10 cellular contexts compared by ENCODE assay signal in genomic region chr12:6548556-6549378, GRCh38. TPM values are rescaled to one million over a fixed set of nuclear protein-coding genes. Genes with fewer than 3 reads are reported as not detected.
DNase-seq lines count a peak whose midpoint lies in the region; ATAC-seq and TF ChIP-seq lines count a peak whose summit lies in the region.
"Had no signal": no experiment of that assay in that cellular context is flagged by ENCODE, and none has a peak within 500 bp of the region (broad histone marks: within the 10 kb centered on the region; RNA-seq: fewer than 3 reads in every experiment).

No MANE protein-coding gene starts in this region.

- H2AFZ ChIP-seq in mammary epithelial cell (ENCODE audit: low read depth, low read length), result peak overlapping the region; percentile 75
- no peak overlapping the region for H2AFZ ChIP-seq in mesenchymal stem cell (ENCODE audit: low read depth, low read length)

- H3K27ac ChIP-seq in mammary epithelial cell (ENCODE audit: insufficient read depth, low read depth, low read length), result no peak overlapping the region
- H3K27ac ChIP-seq in mesenchymal stem cell (ENCODE audit: low read length, poor library complexity, severe bottlenecking), result peak overlapping the region; percentile 88
- H3K27ac ChIP-seq: VCaP had no signal

- H3K4me3 Mint-ChIP-seq in activated CD4-positive, alpha-beta T cell treated with anti-CD3 and anti-CD28 coated beads, Interleukin-2, amount 10 ng/mL, durations not matched to agents 24 days and 14 days, result no peak overlapping the region
- H3K4me3 Mint-ChIP-seq in type B pancreatic cell, result no peak overlapping the region
- H3K4me3 Mint-ChIP-seq: B cell had no signal

- H3K23ac ChIP-seq in mesenchymal stem cell (ENCODE audit: low read length in 2 of 2), result peak overlapping the region in 1 of 2 experiments; percentile 0

- in situ Hi-C loops in mammary epithelial cell (cut with MboI; ENCODE audit: low sequenced_read_pairs in 2 of 2), result loop anchor here (10.0 kb wide), 1 partner anchor 124 kb away; no protein-coding TSS in a partner anchor

- peaks cover 42% of the 10 kb centered on the region for H3K4me1 ChIP-seq in mammary epithelial cell (ENCODE audit: insufficient read depth, low read length)
- peaks cover 53% of the 10 kb centered on the region for H3K4me1 ChIP-seq in mesenchymal stem cell (ENCODE audit: control insufficient read depth, insufficient read depth, low read depth, low read length)

- H3K4me2 ChIP-seq in mammary epithelial cell (ENCODE audit: insufficient read depth, low read depth, low read length), result peak overlapping the region; percentile 70
- H3K4me2 ChIP-seq in mesenchymal stem cell (ENCODE audit: low read length, poor library complexity, severe bottlenecking), result peak overlapping the region; percentile 34

- H4K91ac ChIP-seq in mesenchymal stem cell (ENCODE audit: low read length), result peak overlapping the region; percentile 92

- WGBS in mammary epithelial cell (ENCODE audit: low coverage, missing lambda C conversion rate), result 91% methylated on average over 13 of the region's 34 CpGs
- WGBS in mesenchymal stem cell, result 77% methylated on average over 33 of the region's 34 CpGs

- H3K4ac ChIP-seq in mesenchymal stem cell (ENCODE audit: low read depth in 1 of 2, low read length in 2 of 2), result peak overlapping the region; percentile 77 to 86

- H3K36me3 ChIP-seq in mammary epithelial cell (ENCODE audit: insufficient read depth, low read length) (no peaks in the 10 kb centered on the region), mesenchymal stem cell (ENCODE audit: control insufficient read depth in 1 of 2, insufficient read depth in 2 of 2, low read depth in 1 of 2, low read length in 2 of 2) (peaks cover 43 to 59% of the 10 kb centered on the region in 2 experiments)

- peak overlapping the region; percentile 78 to 84 for H3K18ac ChIP-seq in mesenchymal stem cell (ENCODE audit: low read depth in 1 of 2, low read length in 2 of 2)

- no peak for DNase-seq in activated CD4-positive, alpha-beta T cell treated with anti-CD3 and anti-CD28 coated beads, Interleukin-2, amount 10 ng/mL, durations not matched to agents 24 days and 14 days
- DNase-seq in activated CD4-positive, alpha-beta T cell treated with anti-CD3 and anti-CD28 coated beads, Interleukin-2, amount 50 U/mL, for 1 hour, result no peak
- DNase-seq in mammary epithelial cell (no peak), mesenchymal stem cell (peak; percentile 73), type B pancreatic cell (ENCODE audit: extremely low spot score, unreplicated experiment) (no peak)

- H2BK12ac ChIP-seq in mesenchymal stem cell (ENCODE audit: low read length in 2 of 2), result peak overlapping the region; percentile 26 to 75

- H2AK5ac ChIP-seq in mesenchymal stem cell (ENCODE audit: low read length, severe bottlenecking), result peak overlapping the region; percentile 78

- H4K20me1 ChIP-seq in mammary epithelial cell (ENCODE audit: insufficient read depth, low read length), result no peaks in the 10 kb centered on the region

- H3K27me3 Mint-ChIP-seq in activated CD4-positive, alpha-beta T cell treated with anti-CD3 and anti-CD28 coated beads, Interleukin-2, amount 10 ng/mL, durations not matched to agents 24 days and 14 days, result no peaks in the 10 kb centered on the region
- no peaks in the 10 kb centered on the region for H3K27me3 Mint-ChIP-seq in type B pancreatic cell
- H3K27me3 Mint-ChIP-seq: B cell had no signal

- H3K79me2 ChIP-seq in mammary epithelial cell (ENCODE audit: insufficient read depth, low read length), result no peaks in the 10 kb centered on the region

- peak overlapping the region; percentile 35 for H2BK5ac ChIP-seq in mesenchymal stem cell (ENCODE audit: low read depth, low read length, poor library complexity, severe bottlenecking)

- intact Hi-C loops in activated CD4-positive, alpha-beta T cell treated with anti-CD3 and anti-CD28 coated beads, Interleukin-2, amount 10 ng/mL, durations not matched to agents 24 days and 14 days (cut with micrococcal nuclease), result no loop called here
- intact Hi-C loops in mammary epithelial cell (cut with micrococcal nuclease), result no loop called here

- H2BK15ac ChIP-seq in mesenchymal stem cell (ENCODE audit: low read depth, poor library complexity, severe bottlenecking), result peak overlapping the region; percentile 68

- H3K4me3 ChIP-seq in mammary epithelial cell (replicated peaks in 1 of 3; ENCODE audit: insufficient read depth in 1 of 3, low read depth in 2 of 3, low read length in 3 of 3) (no peak overlapping the region), mesenchymal stem cell (ENCODE audit: insufficient read depth in 1 of 2, low read depth in 1 of 2, low read length in 2 of 2) (peak overlapping the region in 1 of 2 experiments; percentile 78)

- ATAC-seq in HG02852 (IDR thresholded peaks at IDR 0.05; ENCODE audit: unreplicated experiment) (no peak), GM21423 (IDR thresholded peaks at IDR 0.05; ENCODE audit: unreplicated experiment) (no peak), GM18520 (IDR thresholded peaks at IDR 0.05; ENCODE audit: unreplicated experiment) (no peak)

- no TSS peak for BruUV-seq in mammary epithelial cell (replicated peaks; lab: Mats Ljungman, UMichigan)

- peaks cover 19% of the 10 kb centered on the region for H3K79me1 ChIP-seq in mesenchymal stem cell (replicated peaks; ENCODE audit: low read length, poor library complexity, severe bottlenecking)

- peak overlapping the region; percentile 71 for H2BK120ac ChIP-seq in mesenchymal stem cell (ENCODE audit: low read depth, low read length)

- peak overlapping the region; percentile 46 for H3K27ac Mint-ChIP-seq in activated CD4-positive, alpha-beta T cell treated with anti-CD3 and anti-CD28 coated beads, Interleukin-2, amount 10 ng/mL, durations not matched to agents 24 days and 14 days
- peak overlapping the region; percentile 72 for H3K27ac Mint-ChIP-seq in type B pancreatic cell
- H3K27ac Mint-ChIP-seq: B cell had no signal

- dilution Hi-C loops in mammary epithelial cell (cut with HindIII; ENCODE audit: low sequenced_read_pairs), result no loop called here

- no peak overlapping the region for H3K9ac ChIP-seq in mammary epithelial cell (ENCODE audit: insufficient read depth, low read length)
- peak overlapping the region; percentile 98 for H3K9ac ChIP-seq in mesenchymal stem cell (ENCODE audit: low read length)

- peaks cover 23% of the 10 kb centered on the region for H3K4me1 Mint-ChIP-seq in activated CD4-positive, alpha-beta T cell treated with anti-CD3 and anti-CD28 coated beads, Interleukin-2, amount 10 ng/mL, durations not matched to agents 24 days and 14 days
- H3K4me1 Mint-ChIP-seq in type B pancreatic cell (ENCODE audit: unreplicated experiment), result peaks cover 14% of the 10 kb centered on the region

- H3K9me3 Mint-ChIP-seq in activated CD4-positive, alpha-beta T cell treated with anti-CD3 and anti-CD28 coated beads, Interleukin-2, amount 10 ng/mL, durations not matched to agents 24 days and 14 days, result no peaks in the 10 kb centered on the region
- H3K9me3 Mint-ChIP-seq in type B pancreatic cell, result no peaks in the 10 kb centered on the region

- H3K9me3 ChIP-seq in mammary epithelial cell (replicated peaks; ENCODE audit: insufficient read depth, low read length) (no peaks in the 10 kb centered on the region), mesenchymal stem cell (ENCODE audit: control insufficient read depth, low read length) (no peaks in the 10 kb centered on the region)

- H4K8ac ChIP-seq in mesenchymal stem cell (ENCODE audit: low read length), result peak overlapping the region; percentile 83

- CTCF ChIA-PET in mammary epithelial cell (lab: Charles Lee; ENCODE audit: low non-redundant PET), result no interaction called here

- TF ChIP-seq CTCF in mammary epithelial cell (conservative IDR thresholded peaks at IDR 0.05 in 1 of 2, IDR thresholded peaks at IDR 0.05 in 1 of 2; ENCODE audit: extremely low read depth in 1 of 2, insufficient read depth in 1 of 2, low read depth in 1 of 2, low read length in 2 of 2), result no peak
- no peak for TF ChIP-seq CTCF in type B pancreatic cell (conservative IDR thresholded peaks at IDR 0.05)

- no peaks in the 10 kb centered on the region for H3K27me3 ChIP-seq in mammary epithelial cell (ENCODE audit: insufficient read depth, low read length)
- H3K27me3 ChIP-seq in mesenchymal stem cell (ENCODE audit: control insufficient read depth in 1 of 2, insufficient read depth in 1 of 2, low read length in 2 of 2), result no peaks in the 10 kb centered on the region

- peak overlapping the region in 1 of 2 experiments; percentile 15 for H3K14ac ChIP-seq in mesenchymal stem cell (ENCODE audit: low read length in 2 of 2)

- H3K36me3 Mint-ChIP-seq in activated CD4-positive, alpha-beta T cell treated with anti-CD3 and anti-CD28 coated beads, Interleukin-2, amount 10 ng/mL, durations not matched to agents 24 days and 14 days (ENCODE audit: low read depth), result peaks cover 40% of the 10 kb centered on the region
- H3K36me3 Mint-ChIP-seq in type B pancreatic cell, result peaks cover 10% of the 10 kb centered on the region

RNA-seq across cellular contexts. Expression of gene IFFO1, which starts 7.1 kb away (rescaled TPM):
- 16.0 and 16.9 TPM in 2 replicates for total RNA-seq in activated CD4-positive, alpha-beta T cell treated with anti-CD3 and anti-CD28 coated beads, Interleukin-2, amount 10 ng/mL, durations not matched to agents 24 days and 14 days
- total RNA-seq in mammary epithelial cell (1 to 10 TPM; 1.9 to 2.2 TPM), type B pancreatic cell (ENCODE audit: low replicate concordance) (9.1 and 17.5 TPM in 2 replicates)
- 3.0 TPM for polyA plus RNA-seq in mammary epithelial cell
- polyA minus RNA-seq in mammary epithelial cell, result 0.26 TPM
- 26.1 TPM for polyA plus RNA-seq in mesenchymal stem cell (2013, experiment 1 of 2)
- polyA plus RNA-seq in mesenchymal stem cell (2013, experiment 2 of 2), result 25.6 TPM

RNA-seq across cellular contexts. Expression of gene GAPDH, which starts 14.4 kb away (rescaled TPM):
- 4,585 and 4,599 TPM in 2 replicates for total RNA-seq in activated CD4-positive, alpha-beta T cell treated with anti-CD3 and anti-CD28 coated beads, Interleukin-2, amount 10 ng/mL, durations not matched to agents 24 days and 14 days
- total RNA-seq in mammary epithelial cell (over 10,000 TPM in 1 of 2 donors, 1,000 to 10,000 TPM in 1; 6,493 to 13,434 TPM), type B pancreatic cell (ENCODE audit: low replicate concordance) (2,317 and 5,618 TPM in 2 replicates)
- polyA plus RNA-seq in mammary epithelial cell, result 20,785 TPM
- 16,557 TPM for polyA minus RNA-seq in mammary epithelial cell
- polyA plus RNA-seq in mesenchymal stem cell (2013, experiment 1 of 2), result 4,502 TPM
- polyA plus RNA-seq in mesenchymal stem cell (2013, experiment 2 of 2), result 4,557 TPM

RNA-seq across cellular contexts. Expression of gene NOP2, which starts 19.3 kb away (rescaled TPM):
- 192 and 193 TPM in 2 replicates for total RNA-seq in activated CD4-positive, alpha-beta T cell treated with anti-CD3 and anti-CD28 coated beads, Interleukin-2, amount 10 ng/mL, durations not matched to agents 24 days and 14 days
- 10 to 100 TPM; 29.5 to 84.2 TPM for total RNA-seq in mammary epithelial cell
- polyA plus RNA-seq in mammary epithelial cell, result 62.7 TPM
- 80.8 TPM for polyA minus RNA-seq in mammary epithelial cell
- 20.3 TPM for polyA plus RNA-seq in mesenchymal stem cell (2013, experiment 1 of 2)
- polyA plus RNA-seq in mesenchymal stem cell (2013, experiment 2 of 2), result 21.3 TPM
- total RNA-seq in type B pancreatic cell (ENCODE audit: low replicate concordance), result 60.9 and 106 TPM in 2 replicates

RNA-seq across cellular contexts. Expression of gene NCAPD2, which starts 54.9 kb away (rescaled TPM):
- 104 and 106 TPM in 2 replicates for total RNA-seq in activated CD4-positive, alpha-beta T cell treated with anti-CD3 and anti-CD28 coated beads, Interleukin-2, amount 10 ng/mL, durations not matched to agents 24 days and 14 days
- total RNA-seq in mammary epithelial cell (10 to 100 TPM; 17.8 to 53.7 TPM), type B pancreatic cell (ENCODE audit: low replicate concordance) (96.5 and 109 TPM in 2 replicates)
- 60.4 TPM for polyA plus RNA-seq in mammary epithelial cell
- polyA minus RNA-seq in mammary epithelial cell, result 156 TPM
- 11.7 TPM for polyA plus RNA-seq in mesenchymal stem cell (2013, experiment 1 of 2)
- polyA plus RNA-seq in mesenchymal stem cell (2013, experiment 2 of 2), result 11.1 TPM

RNA-seq across cellular contexts. Expression of gene MRPL51, which starts 55.7 kb away (rescaled TPM):
- 277 and 280 TPM in 2 replicates for total RNA-seq in activated CD4-positive, alpha-beta T cell treated with anti-CD3 and anti-CD28 coated beads, Interleukin-2, amount 10 ng/mL, durations not matched to agents 24 days and 14 days
- total RNA-seq in mammary epithelial cell (100 to 1,000 TPM in 1 of 2 donors, 10 to 100 TPM in 1; 51.7 to 192 TPM), type B pancreatic cell (ENCODE audit: low replicate concordance) (213 and 396 TPM in 2 replicates)
- polyA plus RNA-seq in mammary epithelial cell, result 124 TPM
- polyA minus RNA-seq in mammary epithelial cell, result 18.7 TPM
- polyA plus RNA-seq in mesenchymal stem cell (2013, experiment 1 of 2), result 573 TPM
- polyA plus RNA-seq in mesenchymal stem cell (2013, experiment 2 of 2), result 577 TPM
